In genomic region chr11:70341881-70342429, GRCh38 we compare ENCODE assay signal across 2 cellular contexts.
TF ChIP-seq lines count a peak whose summit lies in the region.

No MANE protein-coding gene starts in this region.

TF ChIP-seq in WTC11, 78 proteins besides CTCF, POLR2A, EP300 and RAD21 (continued from another document):
- no peak for TF ChIP-seq ZNF232 (CRISPR knock-in tag; IDR thresholded peaks at IDR 0.05)
- TF ChIP-seq NR3C1 (CRISPR knock-in tag; conservative IDR thresholded peaks at IDR 0.05; ENCODE audit: low read depth): no peak
- TF ChIP-seq ZNF396 (CRISPR knock-in tag; IDR thresholded peaks at IDR 0.05; ENCODE audit: borderline replicate concordance): no peak
- TF ChIP-seq ZNF425 (CRISPR knock-in tag; conservative IDR thresholded peaks at IDR 0.05): no peak
- TF ChIP-seq ZNF532 (CRISPR knock-in tag; IDR thresholded peaks at IDR 0.05; ENCODE audit: borderline replicate concordance): no peak
- TF ChIP-seq ZNF263 (CRISPR knock-in tag; IDR thresholded peaks at IDR 0.05; ENCODE audit: low read depth): no peak
- TF ChIP-seq NFATC4 (CRISPR knock-in tag; IDR thresholded peaks at IDR 0.05): no peak
- no peak for TF ChIP-seq IRF1 (CRISPR knock-in tag; IDR thresholded peaks at IDR 0.05)
- no peak for TF ChIP-seq JUN (CRISPR knock-in tag; IDR thresholded peaks at IDR 0.05)
- TF ChIP-seq SMAD3 (CRISPR knock-in tag; IDR thresholded peaks at IDR 0.05; ENCODE audit: borderline replicate concordance): no peak
- no peak for TF ChIP-seq OVOL2 (CRISPR knock-in tag; IDR thresholded peaks at IDR 0.05; ENCODE audit: borderline replicate concordance)
- no peak for TF ChIP-seq E2F4 (CRISPR knock-in tag; IDR thresholded peaks at IDR 0.05; ENCODE audit: borderline replicate concordance, low read depth)
- TF ChIP-seq EMX1 (CRISPR knock-in tag; IDR thresholded peaks at IDR 0.05): no peak
- no peak for TF ChIP-seq SOX15 (CRISPR knock-in tag; IDR thresholded peaks at IDR 0.05)
- TF ChIP-seq TEAD1 (CRISPR knock-in tag; IDR thresholded peaks at IDR 0.05): no peak
- TF ChIP-seq USF2 (CRISPR knock-in tag; IDR thresholded peaks at IDR 0.05): no peak

TF ChIP-seq in HepG2, 621 proteins besides CTCF, POLR2A, EP300 and RAD21 (continued from another document):
- TF ChIP-seq ZNF607 (CRISPR knock-in tag; IDR thresholded peaks at IDR 0.05; ENCODE audit: borderline replicate concordance) (no peak), CBFB (CRISPR knock-in tag; IDR thresholded peaks at IDR 0.05) (no peak)
TF ChIP-seq in HepG2: peak in this region for 0.
